Comparison of ENCODE assay signal across 2 cellular contexts in genomic region chr10:131087464-131088215, GRCh38.
TF ChIP-seq lines count a peak whose summit lies in the region.

No MANE protein-coding gene starts in this region.

TF ChIP-seq in K562, 482 proteins besides CTCF, POLR2A, EP300 and RAD21 (continued from another document):
- TF ChIP-seq NFE2L1 (tag; IDR thresholded peaks at IDR 0.05; ENCODE audit: borderline replicate concordance, low read depth) (no peak), HDAC1 (IDR thresholded peaks at IDR 0.05) (no peak), PYGO2 (tag; IDR thresholded peaks at IDR 0.05) (no peak), HNRNPK (IDR thresholded peaks at IDR 0.05; ENCODE audit: low read depth, low read length, poor library complexity, severe bottlenecking) (no peak), ZNF75A (CRISPR knock-in tag; IDR thresholded peaks at IDR 0.05) (no peak), ZNF431 (CRISPR knock-in tag; IDR thresholded peaks at IDR 0.05) (no peak), TRIM28 (IDR thresholded peaks at IDR 0.05) (no peak), STAT5B (CRISPR knock-in tag; IDR thresholded peaks at IDR 0.05) (no peak), PHB2 (IDR thresholded peaks at IDR 0.05; ENCODE audit: low read depth) (no peak), ZNF408 (CRISPR knock-in tag; IDR thresholded peaks at IDR 0.05; ENCODE audit: low read depth) (no peak), CUX1 (CRISPR knock-in tag; IDR thresholded peaks at IDR 0.05) (no peak), HMG20B (CRISPR knock-in tag; IDR thresholded peaks at IDR 0.05) (no peak)

TF ChIP-seq in SK-N-SH treated with all-trans-retinoic acid at 6 μM for 48 hours, 23 proteins besides CTCF, POLR2A, EP300 and RAD21 (continued from another document):
- TF ChIP-seq TSHZ2 (CRISPR knock-in tag; IDR thresholded peaks at IDR 0.05) (no peak), ZC3H10 (CRISPR knock-in tag; IDR thresholded peaks at IDR 0.05) (no peak), OSR1 (CRISPR knock-in tag; IDR thresholded peaks at IDR 0.05) (no peak), SNAI2 (CRISPR knock-in tag; IDR thresholded peaks at IDR 0.05) (no peak), TCF4 (CRISPR knock-in tag; IDR thresholded peaks at IDR 0.05; ENCODE audit: borderline replicate concordance) (no peak), RARB (CRISPR knock-in tag; IDR thresholded peaks at IDR 0.05) (no peak), CSRNP3 (CRISPR knock-in tag; IDR thresholded peaks at IDR 0.05) (no peak), PPARA (CRISPR knock-in tag; IDR thresholded peaks at IDR 0.05; ENCODE audit: borderline replicate concordance) (no peak), ZNF70 (CRISPR knock-in tag; IDR thresholded peaks at IDR 0.05) (no peak), TOX (CRISPR knock-in tag; IDR thresholded peaks at IDR 0.05; ENCODE audit: borderline replicate concordance) (no peak), BACH2 (CRISPR knock-in tag; IDR thresholded peaks at IDR 0.05; ENCODE audit: borderline replicate concordance) (no peak), ZNF565 (CRISPR knock-in tag; conservative IDR thresholded peaks at IDR 0.05; ENCODE audit: low read depth) (no peak), ARNTL (CRISPR knock-in tag; IDR thresholded peaks at IDR 0.05; ENCODE audit: borderline replicate concordance, low read depth) (no peak), CSDC2 (CRISPR knock-in tag; IDR thresholded peaks at IDR 0.05) (no peak), GLIS3 (CRISPR knock-in tag; IDR thresholded peaks at IDR 0.05) (no peak), ZFP3 (CRISPR knock-in tag; IDR thresholded peaks at IDR 0.05) (no peak), ZNF8 (CRISPR knock-in tag; IDR thresholded peaks at IDR 0.05) (no peak)
